ENCODE assay signal across 20 cellular contexts in the genomic region with DNA sequence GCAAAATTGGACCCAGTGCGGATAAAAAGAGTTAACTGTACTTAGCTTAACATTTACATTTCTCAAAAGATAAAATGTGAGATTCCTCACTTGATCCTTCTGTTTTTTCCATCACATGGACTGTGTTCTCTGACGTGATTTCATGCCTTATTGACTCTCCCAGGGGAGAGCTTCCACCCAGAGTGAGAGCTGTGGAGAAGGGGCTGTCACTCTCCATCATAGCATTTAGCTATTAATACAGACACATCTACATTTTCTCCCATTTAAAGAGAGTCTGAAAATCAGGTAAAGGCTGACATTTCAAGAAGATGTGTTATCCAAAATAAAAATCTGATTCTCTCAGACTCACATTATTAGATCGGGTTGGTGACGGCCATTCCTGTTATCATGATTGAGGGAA.
DNase-seq lines count a peak whose midpoint lies in the region; FAIRE-seq and TF ChIP-seq lines count a peak whose summit lies in the region.
"Had no signal": no experiment of that assay in that cellular context is flagged by ENCODE, and none has a peak within 500 bp of the region (broad histone marks: within the 10 kb centered on the region; RNA-seq: fewer than 3 reads in every experiment).

No MANE protein-coding gene starts in this region.

- peak overlapping the region; percentile 38 for H3K27ac Mint-ChIP-seq in nephron progenitor cell
- H3K27ac Mint-ChIP-seq: CD4-positive, alpha-beta memory T cell; GM23338; H9 had no signal

- TF ChIP-seq CTCF in A673 (conservative IDR thresholded peaks at IDR 0.05; ENCODE audit: low read depth, low read length) (no peak), nephron progenitor cell (IDR thresholded peaks at IDR 0.05) (no peak)

- H3K4me1 Mint-ChIP-seq in nephron progenitor cell = peaks cover 16% of the 10 kb centered on the region
- H3K4me1 Mint-ChIP-seq: CD4-positive, alpha-beta memory T cell; GM23338; H9 had no signal

- DNase-seq in NCI-H82 (lab: John Stamatoyannopoulos, UW) (peak; percentile 3), NCI-H82 treated with DMSO at 0.1 percent for 48 hours (lab: John Stamatoyannopoulos, UW; ENCODE audit: unreplicated experiment) (no peak), A673 (ENCODE audit: low spot score) (peak; percentile 1), epithelial cell of prostate (ENCODE audit: low read depth, low spot score) (no peak), nephron progenitor cell (no peak), kidney tubule cell (ENCODE audit: low spot score) (no peak), NCI-H1417 treated with DMSO at 0.1 percent for 48 hours (lab: John Stamatoyannopoulos, UW) (no peak), GM12892 (ENCODE audit: insufficient read length) (no peak)
- DNase-seq: 8988T; C1 segment of cervical spinal cord; Calu3; CD4-positive, alpha-beta memory T cell; COR-L47; DMS153; DND-41; H9 had no signal

- no peaks in the 10 kb centered on the region for H3K36me3 ChIP-seq in A673 (ENCODE audit: insufficient read depth, low read length, poor library complexity, severe bottlenecking)

- H3K4me3 ChIP-seq in A673 (ENCODE audit: low read depth, low read length, poor library complexity, severe bottlenecking) = no peak overlapping the region
- H3K4me3 ChIP-seq: A549, GM23338 had no signal

- no peak overlapping the region for H3K4me3 Mint-ChIP-seq in nephron progenitor cell
- H3K4me3 Mint-ChIP-seq: CD4-positive, alpha-beta memory T cell; GM23338; H9 had no signal

- H3K4me1 ChIP-seq in A673 (ENCODE audit: insufficient read depth, low read length, poor library complexity, severe bottlenecking) = no peaks in the 10 kb centered on the region
- H3K4me1 ChIP-seq: A549 had no signal

- BruUV-seq in A673 (replicated peaks; lab: Mats Ljungman, UMichigan) = no TSS peak

- H3K9me3 ChIP-seq in A673 (ENCODE audit: low read depth, low read length, poor library complexity, severe bottlenecking) = no peaks in the 10 kb centered on the region
- H3K9me3 ChIP-seq: A549 had no signal

- TF ChIP-seq POLR2A in GM12892 (IDR thresholded peaks at IDR 0.05; ENCODE audit: low read depth, low read length) = no peak

- FAIRE-seq in GM12892 (lab: Jason Lieb, UNC) = no peak
- FAIRE-seq: A549, G401.6, GM19239 had no signal

- no peak overlapping the region for H3K27ac ChIP-seq in A673 (ENCODE audit: low read depth, low read length, poor library complexity, severe bottlenecking)
- peak overlapping the region; percentile 10 for H3K27ac ChIP-seq in epithelial cell of prostate
- H3K27ac ChIP-seq: A549 had no signal

- no peaks in the 10 kb centered on the region for H3K9me3 Mint-ChIP-seq in nephron progenitor cell
- H3K9me3 Mint-ChIP-seq: GM23338, H9 had no signal

- no peaks in the 10 kb centered on the region for H3K36me3 Mint-ChIP-seq in nephron progenitor cell (ENCODE audit: low read depth)
- H3K36me3 Mint-ChIP-seq: CD4-positive, alpha-beta memory T cell had no signal

- intact Hi-C loops in A673 (cut with micrococcal nuclease; ENCODE audit: unreplicated experiment) = no loop called here

- H3K27me3 ChIP-seq in A673 (replicated peaks; ENCODE audit: insufficient read depth, low read depth, low read length, poor library complexity) = no peaks in the 10 kb centered on the region

- POLR2A ChIA-PET in A673 (lab: Charles Lee; ENCODE audit: low non-redundant PET) = no interaction called here

- CTCF ChIA-PET in A673 (lab: Charles Lee) = no interaction called here

- no peaks in the 10 kb centered on the region for H3K27me3 Mint-ChIP-seq in nephron progenitor cell (ENCODE audit: low read depth, poor library complexity)
- H3K27me3 Mint-ChIP-seq: CD4-positive, alpha-beta memory T cell had no signal

Comparison
In these comparisons a context has a peak if more than half of its experiments do, and no peak if none do; other contexts are left out.
1. DNase-seq: peak in NCI-H82 (single experiment) and A673 (single experiment); none in NCI-H82 treated with DMSO at 0.1 percent for 48 hours (single experiment), epithelial cell of prostate (single experiment), nephron progenitor cell (single experiment), kidney tubule cell (single experiment), NCI-H1417 treated with DMSO at 0.1 percent for 48 hours (single experiment) and GM12892 (single experiment).